Comparison of ENCODE assay signal across 13 cellular contexts in genomic region chr2:232334136-232334884, GRCh38. TPM values are rescaled to one million over a fixed set of nuclear protein-coding genes. Genes with fewer than 3 reads are reported as not detected.
"Had no signal": no experiment of that assay in that cellular context is flagged by ENCODE, and none has a peak within 500 bp of the region (broad histone marks: within the 10 kb centered on the region; RNA-seq: fewer than 3 reads in every experiment).

No MANE protein-coding gene starts in this region.

RNA-seq across cellular contexts. Expression of gene ALPP, which starts 44.2 kb away (rescaled TPM):
- total RNA-seq: bronchial epithelial cell, endodermal cell, esophagus squamous epithelium, gastrocnemius medialis, mononuclear cell, occipital lobe, psoas muscle, right atrium auricular region, skeletal muscle tissue, stomach, suprapubic skin, transverse colon had no signal
- polyA plus RNA-seq: neural cell, psoas muscle, stomach had no signal
